10 cellular contexts compared by ENCODE assay signal in the genomic region with DNA sequence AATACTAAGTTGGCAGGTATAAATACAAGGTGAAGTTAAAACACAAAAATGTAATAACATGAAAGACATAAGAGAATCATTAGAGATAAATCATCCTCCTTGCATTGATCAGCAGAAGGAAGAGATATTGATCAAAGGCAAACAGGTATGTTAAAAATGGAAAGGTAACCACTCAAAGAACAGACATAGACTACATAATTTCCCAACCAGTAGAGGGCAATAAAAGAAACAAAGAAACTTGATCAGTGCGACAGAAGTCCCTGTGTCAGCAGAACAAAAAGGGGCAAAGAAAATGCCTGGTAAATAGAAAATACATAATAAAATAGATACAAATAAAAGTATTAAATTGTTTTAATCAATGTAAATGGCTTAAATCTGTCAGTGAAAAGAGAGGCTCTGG. TPM values are rescaled to one million over a fixed set of nuclear protein-coding genes. Genes with fewer than 3 reads are reported as not detected.
DNase-seq lines count a peak whose midpoint lies in the region; ATAC-seq, FAIRE-seq and TF ChIP-seq lines count a peak whose summit lies in the region.
"Had no signal": no experiment of that assay in that cellular context is flagged by ENCODE, and none has a peak within 500 bp of the region (broad histone marks: within the 10 kb centered on the region; RNA-seq: fewer than 3 reads in every experiment).

No MANE protein-coding gene starts in this region.

- no peaks in the 10 kb centered on the region for H3K4me1 Mint-ChIP-seq in activated T-helper 17 cell treated with anti-CD3 and anti-CD28 coated beads, Interleukin-2, amount 50 U/mL, for 72 hours
- H3K4me1 Mint-ChIP-seq in natural killer cell, result no peaks in the 10 kb centered on the region

- no peak overlapping the region for H3K27ac Mint-ChIP-seq in activated T-helper 17 cell treated with anti-CD3 and anti-CD28 coated beads, Interleukin-2, amount 50 U/mL, for 72 hours
- H3K27ac Mint-ChIP-seq in natural killer cell, result no peak overlapping the region

- no peak for ATAC-seq in activated T-helper 17 cell treated with anti-CD3 and anti-CD28 coated beads, Interleukin-2, amount 50 U/mL, for 72 hours (replicated peaks)
- no peak for ATAC-seq in natural killer cell
- no peak for ATAC-seq in GM21825 (IDR thresholded peaks at IDR 0.05; ENCODE audit: unreplicated experiment)

- H3K27me3 Mint-ChIP-seq in activated T-helper 17 cell treated with anti-CD3 and anti-CD28 coated beads, Interleukin-2, amount 50 U/mL, for 72 hours, result no peaks in the 10 kb centered on the region
- no peaks in the 10 kb centered on the region for H3K27me3 Mint-ChIP-seq in natural killer cell (ENCODE audit: low read depth in 2 of 2)

- H3K9me3 Mint-ChIP-seq in activated T-helper 17 cell treated with anti-CD3 and anti-CD28 coated beads, Interleukin-2, amount 50 U/mL, for 72 hours, result no peaks in the 10 kb centered on the region
- H3K9me3 Mint-ChIP-seq in natural killer cell, result no peaks in the 10 kb centered on the region

- H3K4me3 Mint-ChIP-seq in activated T-helper 17 cell treated with anti-CD3 and anti-CD28 coated beads, Interleukin-2, amount 50 U/mL, for 72 hours, result no peak overlapping the region
- no peak overlapping the region for H3K4me3 Mint-ChIP-seq in natural killer cell

- no peak overlapping the region for H3K4me3 ChIP-seq in HFF-Myc (replicated peaks; ENCODE audit: low read depth, low read length)
- H3K4me3 ChIP-seq: Peyer's patch had no signal

- DNase-seq in AML-193 (lab: John Stamatoyannopoulos, UW) (peak; percentile 6 to 20), HFF-Myc (ENCODE audit: extremely low read depth, low read depth) (no peak), RCC 7860 (ENCODE audit: low spot score) (no peak), glomerular endothelial cell (ENCODE audit: extremely low read depth, low read depth, low spot score) (peak; percentile 3), natural killer cell (no peak), posterior cingulate gyrus (no peak)
- DNase-seq: Peyer's patch; stimulated activated CD4-positive, alpha-beta T cell treated with anti-CD3 and anti-CD28 coated beads, Interleukin-1b, Interleukin-23, amount 100 ng/mL, for 48 hours had no signal

- TF ChIP-seq CTCF in HFF-Myc (IDR thresholded peaks at IDR 0.05; ENCODE audit: low read depth, low read length, missing control alignments), result peak; percentile 13
- no peak for TF ChIP-seq CTCF in natural killer cell (IDR thresholded peaks at IDR 0.05)

- peak; percentile 40 for FAIRE-seq in RCC 7860 (lab: Jason Lieb, UNC)

- intact Hi-C loops in natural killer cell (cut with micrococcal nuclease), result loop anchor here (1.0 kb wide), 1 partner anchor 154 kb away; no protein-coding TSS in a partner anchor
- intact Hi-C loops in posterior cingulate gyrus (cut with DNase I), result loop anchor here (2.0 kb wide), 1 partner anchor 154 kb away; no protein-coding TSS in a partner anchor

- peaks cover 34% of the 10 kb centered on the region for H3K36me3 Mint-ChIP-seq in activated T-helper 17 cell treated with anti-CD3 and anti-CD28 coated beads, Interleukin-2, amount 50 U/mL, for 72 hours (ENCODE audit: low read depth)
- H3K36me3 Mint-ChIP-seq in natural killer cell, result no peaks in the 10 kb centered on the region

RNA-seq across cellular contexts. Expression of gene FAM228A, which starts 53.6 kb away (rescaled TPM):
- not detected in 2 replicates for total RNA-seq in glomerular endothelial cell
- under 1 TPM in 1 of 2 donors, not detected in 1; 0.48 TPM for total RNA-seq in activated T-helper 17 cell treated with anti-CD3 and anti-CD28 coated beads, Interleukin-2, amount 50 U/mL, for 72 hours
- total RNA-seq in natural killer cell, result under 1 TPM in 2 of 3 donors, not detected in 1; 0.34 to 0.82 TPM

Comparison
In these comparisons a context has a peak if more than half of its experiments do, and no peak if none do; other contexts are left out.
1. DNase-seq: peak in AML-193 (2 of 2) and glomerular endothelial cell (single experiment); none in HFF-Myc (single experiment), RCC 7860 (single experiment), natural killer cell (single experiment) and posterior cingulate gyrus (0 of 10).